18 cellular contexts compared by ENCODE assay signal in the genomic region with DNA sequence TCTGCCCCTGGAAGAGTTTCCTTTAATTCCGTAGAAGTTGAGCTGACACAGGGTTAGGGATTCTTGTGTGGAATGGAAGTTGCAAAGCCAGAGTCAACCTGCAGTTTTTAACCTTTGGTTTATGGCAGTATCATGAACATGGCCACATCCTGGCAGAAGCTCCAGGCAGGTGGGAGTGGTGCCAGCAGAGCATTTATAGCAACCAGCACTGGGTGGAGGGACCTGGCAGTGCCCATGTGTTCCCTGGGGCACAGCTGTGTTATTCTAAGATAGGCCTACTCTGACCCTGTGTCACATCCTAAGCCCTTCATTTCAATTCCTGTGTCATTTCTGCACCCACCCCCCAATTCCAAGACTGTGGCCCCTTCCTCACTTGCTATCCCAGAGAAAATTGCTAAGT. TPM values are rescaled to one million over a fixed set of nuclear protein-coding genes. Genes with fewer than 3 reads are reported as not detected.
DNase-seq lines count a peak whose midpoint lies in the region; ATAC-seq and TF ChIP-seq lines count a peak whose summit lies in the region.
"Had no signal": no experiment of that assay in that cellular context is flagged by ENCODE, and none has a peak within 500 bp of the region (broad histone marks: within the 10 kb centered on the region; RNA-seq: fewer than 3 reads in every experiment).

No MANE protein-coding gene starts in this region.

- no peaks in the 10 kb centered on the region for H3K9me2 ChIP-seq in Karpas-422 (replicated peaks; ENCODE audit: insufficient read depth, low read length)

- no peaks in the 10 kb centered on the region for H4K20me1 ChIP-seq in Karpas-422 (ENCODE audit: insufficient read depth, low read depth, low read length)

- peak; percentile 95 for ATAC-seq in Right ventricle myocardium inferior
- peak; percentile 57 to 84 for ATAC-seq in right cardiac atrium
- ATAC-seq: A549 had no signal

- no peak overlapping the region for H3K9ac ChIP-seq in Karpas-422 (ENCODE audit: low read length)

- no peaks in the 10 kb centered on the region for H3K27me3 ChIP-seq in right atrium auricular region
- H3K27me3 ChIP-seq in right cardiac atrium (ENCODE audit: control insufficient read depth, insufficient read depth) = no peaks in the 10 kb centered on the region
- H3K27me3 ChIP-seq in Karpas-422 (ENCODE audit: low read length) = no peaks in the 10 kb centered on the region

- peak; percentile 66 for DNase-seq in Right ventricle myocardium inferior (ENCODE audit: missing footprints)
- no peak for DNase-seq in right atrium auricular region (ENCODE audit: low spot score)
- peak in 2 of 3 donors; percentile 76 to 77 for DNase-seq in right cardiac atrium
- DNase-seq in DMS79 treated with DMSO at 0.1 percent for 48 hours (lab: John Stamatoyannopoulos, UW) = no peak
- DNase-seq in occipital lobe (lab: John Stamatoyannopoulos, UW) = no peak
- no peak for DNase-seq in Karpas-422
- no peak for DNase-seq in NCI-H187 treated with DMSO at 0.1 percent for 48 hours (lab: John Stamatoyannopoulos, UW)
- DNase-seq: DND-41, GF-D8, MV-4-11, NCI-H1436 treated with DMSO at 0.1 percent for 48 hours, NCI-H774 had no signal

- H3K27ac ChIP-seq in right atrium auricular region = no peak overlapping the region
- H3K27ac ChIP-seq in VCaP = peak overlapping the region; percentile 21; the same call in 1 of the 2 replicates
- H3K27ac ChIP-seq in right cardiac atrium (ENCODE audit: low read length) = no peak overlapping the region
- no peak overlapping the region for H3K27ac ChIP-seq in Karpas-422 (ENCODE audit: low read length)
- H3K27ac ChIP-seq: A549, C4-2B, SJSA1 had no signal

- H3K4me3 ChIP-seq in right atrium auricular region = no peak overlapping the region
- H3K4me3 ChIP-seq in right cardiac atrium (ENCODE audit: low read length) = no peak overlapping the region
- no peak overlapping the region for H3K4me3 ChIP-seq in Karpas-422 (ENCODE audit: low read length)
- H3K4me3 ChIP-seq: A549, SJSA1 had no signal

- H3K4me1 ChIP-seq in right atrium auricular region (no peaks in the 10 kb centered on the region), right cardiac atrium (ENCODE audit: control insufficient read depth, insufficient read depth, low read length) (no peaks in the 10 kb centered on the region), Karpas-422 (ENCODE audit: low read length) (no peaks in the 10 kb centered on the region)
- H3K4me1 ChIP-seq: A549, SJSA1 had no signal

- intact Hi-C loops in Right ventricle myocardium inferior (cut with DNase I) (no loop called here), right cardiac atrium (cut with DNase I) (no loop called here)

- H3K36me3 ChIP-seq in right atrium auricular region (no peaks in the 10 kb centered on the region), Karpas-422 (ENCODE audit: insufficient read depth, low read length) (no peaks in the 10 kb centered on the region)
- H3K36me3 ChIP-seq: SJSA1 had no signal

- 76% methylated on average over 1 of the region's 1 CpG for WGBS in right cardiac atrium

- H3K79me2 ChIP-seq in Karpas-422 (ENCODE audit: low read length) = no peaks in the 10 kb centered on the region

- TF ChIP-seq CTCF in right atrium auricular region (IDR thresholded peaks at IDR 0.05) (no peak), VCaP (conservative IDR thresholded peaks at IDR 0.05) (no peak)

- H2AFZ ChIP-seq in Karpas-422 (ENCODE audit: low read length) = no peak overlapping the region

- H3K9me3 ChIP-seq in right atrium auricular region (no peaks in the 10 kb centered on the region), right cardiac atrium (ENCODE audit: control insufficient read depth, low read length) (no peaks in the 10 kb centered on the region), Karpas-422 (ENCODE audit: low read length) (no peaks in the 10 kb centered on the region)
- H3K9me3 ChIP-seq: A549, SJSA1 had no signal

- H3K4me2 ChIP-seq in Karpas-422 (ENCODE audit: low read depth, low read length, poor library complexity, severe bottlenecking) = no peak overlapping the region
- H3K4me2 ChIP-seq: A549 had no signal

RNA-seq across cellular contexts. Expression of gene ZNF831, which starts 26.1 kb away (rescaled TPM):
- total RNA-seq in Right ventricle myocardium inferior (0.11 TPM), right atrium auricular region (under 1 TPM; 0.19 to 0.47 TPM), right cardiac atrium (under 1 TPM; 0.06 to 0.18 (median 0.16) TPM), occipital lobe (under 0.01 TPM)
- 0.05 TPM for polyA plus RNA-seq in right cardiac atrium
- total RNA-seq in Karpas-422 (2014; rRNA removed; shearing (Covaris generic); ENCODE audit: low replicate concordance) = 0.11 TPM in 1 of 2 replicates, not detected in the other
- total RNA-seq: HT1080, RPMI7951, SJSA1 had no signal
- polyA plus RNA-seq: A549 had no signal

Comparison
In these comparisons a context has a peak if more than half of its experiments do, and no peak if none do; other contexts are left out.
1. DNase-seq: peak in Right ventricle myocardium inferior (single experiment) and right cardiac atrium (2 of 3); none in right atrium auricular region (single experiment), DMS79 treated with DMSO at 0.1 percent for 48 hours (single experiment), occipital lobe (single experiment), Karpas-422 (single experiment) and NCI-H187 treated with DMSO at 0.1 percent for 48 hours (single experiment).